ENCODE assay signal across 9 cellular contexts in the genomic region with DNA sequence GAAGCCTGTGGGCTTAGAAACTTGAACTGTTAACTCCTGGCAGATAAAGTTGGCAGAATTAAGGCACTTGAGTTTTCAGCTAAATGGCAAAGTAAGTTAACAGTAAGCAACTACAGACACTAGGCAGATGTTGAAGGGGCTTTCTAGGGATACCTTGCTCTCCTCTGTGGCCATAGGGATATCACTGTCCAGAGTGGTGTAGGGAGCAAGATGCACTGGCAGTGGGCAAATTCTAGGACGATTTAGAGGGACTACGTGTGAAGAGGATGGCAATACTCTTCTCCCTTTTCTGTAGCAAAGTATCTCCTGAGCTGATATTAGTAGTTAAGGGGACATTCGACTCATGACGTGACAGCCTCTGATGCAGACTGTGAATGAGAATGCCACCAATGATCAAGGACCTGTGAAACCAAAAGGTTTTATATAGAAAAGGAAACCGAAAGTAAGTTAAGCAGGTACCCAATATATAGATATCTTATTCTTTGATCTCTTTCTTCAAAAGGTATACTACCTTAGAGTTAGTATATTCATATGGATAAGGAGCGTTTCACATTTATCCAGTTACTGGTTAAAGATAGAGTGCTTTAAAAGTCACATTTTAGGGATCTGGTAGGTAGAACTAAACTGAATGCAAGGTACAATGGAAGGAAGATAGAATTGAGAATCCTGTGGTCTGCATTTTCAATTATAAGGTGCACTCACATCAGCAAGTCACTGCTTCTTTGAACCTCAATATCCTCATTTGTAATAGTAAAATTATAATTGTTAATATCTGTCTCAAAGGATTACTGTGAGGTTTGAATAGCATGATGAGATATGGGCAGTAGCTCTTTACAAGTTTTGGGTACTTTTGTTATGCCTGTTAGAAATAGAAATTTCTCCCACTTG.
DNase-seq lines count a peak whose midpoint lies in the region; ATAC-seq and TF ChIP-seq lines count a peak whose summit lies in the region.
"Had no signal": no experiment of that assay in that cellular context is flagged by ENCODE, and none has a peak within 500 bp of the region (broad histone marks: within the 10 kb centered on the region; RNA-seq: fewer than 3 reads in every experiment).

No MANE protein-coding gene starts in this region.

- no peaks in the 10 kb centered on the region for H3K36me3 Mint-ChIP-seq in activated naive CD8-positive, alpha-beta T cell treated with anti-CD3 and anti-CD28 coated beads, Interleukin-2, amount 50 U/mL, for 24 hours (ENCODE audit: low read depth)

- H3K27me3 Mint-ChIP-seq in activated naive CD8-positive, alpha-beta T cell treated with anti-CD3 and anti-CD28 coated beads, Interleukin-2, amount 50 U/mL, for 24 hours = no peaks in the 10 kb centered on the region

- H3K9me3 Mint-ChIP-seq in activated naive CD8-positive, alpha-beta T cell treated with anti-CD3 and anti-CD28 coated beads, Interleukin-2, amount 50 U/mL, for 24 hours = peaks cover 4% of the 10 kb centered on the region

- WGBS in heart left ventricle, 4 donors = 70 to 79% (median 78%) methylated on average over 6 of the region's 6 CpGs

- TF ChIP-seq CTCF in GM06990 (IDR thresholded peaks at IDR 0.05; ENCODE audit: insufficient read depth, low read length, poor library complexity, severe bottlenecking) (no peak), dorsolateral prefrontal cortex (IDR thresholded peaks at IDR 0.05 in 54 of 56, conservative IDR thresholded peaks at IDR 0.05 in 2 of 56; ENCODE audit: low read depth in 1 of 56, partially characterized antibody in 56 of 56) (no peak), heart left ventricle (IDR thresholded peaks at IDR 0.05) (no peak)

- no peak overlapping the region for H3K27ac Mint-ChIP-seq in activated naive CD8-positive, alpha-beta T cell treated with anti-CD3 and anti-CD28 coated beads, Interleukin-2, amount 50 U/mL, for 24 hours

- TF ChIP-seq POLR2A in heart left ventricle (IDR thresholded peaks at IDR 0.05) = no peak

- H3K27ac ChIP-seq in dorsolateral prefrontal cortex (no peak overlapping the region), heart left ventricle (no peak overlapping the region)

- H3K36me3 ChIP-seq in GM06990 (ENCODE audit: control insufficient read depth, insufficient read depth, low read length) (no peaks in the 10 kb centered on the region), heart left ventricle (no peaks in the 10 kb centered on the region)

- H3K4me1 Mint-ChIP-seq in activated naive CD8-positive, alpha-beta T cell treated with anti-CD3 and anti-CD28 coated beads, Interleukin-2, amount 50 U/mL, for 24 hours = no peaks in the 10 kb centered on the region

- DNase-seq in GM06990 (ENCODE audit: extremely low read depth, insufficient read length) (peak; percentile 31), SW480 (ENCODE audit: low spot score) (peak; percentile 51), NOMO-1 treated with dmso at 0.1 percent for 144 hours (lab: John Stamatoyannopoulos, UW; ENCODE audit: unreplicated experiment) (no peak), dorsolateral prefrontal cortex (no peak), heart left ventricle (no peak)
- no peak for DNase-seq in activated naive CD8-positive, alpha-beta T cell treated with anti-CD3 and anti-CD28 coated beads, Interleukin-2, amount 50 U/mL, for 24 hours
- DNase-seq: stimulated activated CD4-positive, alpha-beta T cell treated with anti-CD3 and anti-CD28 coated beads, Interleukin-4, amount 100 ng/mL, for 1 hour had no signal

- ATAC-seq in GM19455 (IDR thresholded peaks at IDR 0.05; ENCODE audit: unreplicated experiment) = peak; percentile 81
- peak; percentile 93 for ATAC-seq in HG03196 (IDR thresholded peaks at IDR 0.05; ENCODE audit: unreplicated experiment)
- ATAC-seq in heart left ventricle = no peak
- no peak for ATAC-seq in activated naive CD8-positive, alpha-beta T cell treated with anti-CD3 and anti-CD28 coated beads, Interleukin-2, amount 50 U/mL, for 24 hours

- H3K4me3 Mint-ChIP-seq in activated naive CD8-positive, alpha-beta T cell treated with anti-CD3 and anti-CD28 coated beads, Interleukin-2, amount 50 U/mL, for 24 hours = no peak overlapping the region

- intact Hi-C loops in dorsolateral prefrontal cortex (cut with DNase I) (no loop called here), heart left ventricle (cut with DNase I) (no loop called here)

- H3K4me1 ChIP-seq in heart left ventricle = no peaks in the 10 kb centered on the region

- peaks cover 0 to 6% (median 0%) of the 10 kb centered on the region in 12 donors for H3K9me3 ChIP-seq in heart left ventricle

- peak overlapping the region; percentile 28 for H3K4me3 ChIP-seq in GM06990 (replicated peaks; ENCODE audit: low read depth, low read length)
- peak overlapping the region in 9 of 59 donors; percentile 4 to 39 (median 24) for H3K4me3 ChIP-seq in dorsolateral prefrontal cortex
- no peak overlapping the region for H3K4me3 ChIP-seq in heart left ventricle

- H3K27me3 ChIP-seq in GM06990 (replicated peaks; ENCODE audit: control insufficient read depth, insufficient read depth, low read length) (no peaks in the 10 kb centered on the region), dorsolateral prefrontal cortex (no peaks in the 10 kb centered on the region), heart left ventricle (no peaks in the 10 kb centered on the region)

Comparison
In these comparisons a context has a peak if more than half of its experiments do, and no peak if none do; other contexts are left out.
1. DNase-seq: peak in GM06990 (single experiment) and SW480 (single experiment); none in NOMO-1 treated with dmso at 0.1 percent for 144 hours (single experiment), dorsolateral prefrontal cortex (0 of 10), heart left ventricle (0 of 5) and activated naive CD8-positive, alpha-beta T cell treated with anti-CD3 and anti-CD28 coated beads, Interleukin-2, amount 50 U/mL, for 24 hours (single experiment).
2. ATAC-seq: peak in GM19455 (single experiment) and HG03196 (single experiment); none in heart left ventricle (0 of 4) and activated naive CD8-positive, alpha-beta T cell treated with anti-CD3 and anti-CD28 coated beads, Interleukin-2, amount 50 U/mL, for 24 hours (single experiment).